ENCODE assay signal across 23 cellular contexts in the genomic region with DNA sequence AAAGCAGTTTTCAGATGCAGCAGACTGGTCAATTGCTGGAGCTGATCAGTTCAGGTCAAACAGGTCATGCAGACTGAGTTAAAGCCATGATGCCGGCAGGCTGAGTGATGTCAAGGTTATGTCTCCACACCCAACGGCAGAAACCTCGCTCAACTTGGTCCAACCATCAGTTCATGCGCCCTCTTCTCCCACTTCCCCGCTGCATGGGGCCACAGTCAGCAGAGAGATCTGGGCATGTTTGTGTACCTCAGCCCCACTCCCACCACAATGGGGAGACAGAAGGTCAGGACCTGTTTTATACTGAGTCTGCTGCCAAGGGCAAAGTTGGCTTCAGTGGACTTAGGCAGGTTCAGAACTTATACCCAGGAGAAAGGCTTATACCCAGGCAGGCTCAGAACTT.
DNase-seq lines count a peak whose midpoint lies in the region; FAIRE-seq and TF ChIP-seq lines count a peak whose summit lies in the region.
"Had no signal": no experiment of that assay in that cellular context is flagged by ENCODE, and none has a peak within 500 bp of the region (broad histone marks: within the 10 kb centered on the region; RNA-seq: fewer than 3 reads in every experiment).

No MANE protein-coding gene starts in this region.

- H2BK120ac ChIP-seq in H1 (replicated peaks; ENCODE audit: low read depth, low read length), result no peak overlapping the region

- H3K36me3 ChIP-seq in H1 (ENCODE audit: control insufficient read depth in 2 of 4, insufficient read depth in 4 of 4, low read length in 3 of 4), result no peaks in the 10 kb centered on the region
- H3K36me3 ChIP-seq: BE2C, BLaER1 had no signal

- no peaks in the 10 kb centered on the region for H3K79me2 ChIP-seq in H1 (ENCODE audit: control insufficient read depth in 1 of 2, insufficient read depth in 2 of 2, low read length in 2 of 2)

- H3K4ac ChIP-seq in H1 (replicated peaks; ENCODE audit: insufficient read length, low read depth, low read length), result no peak overlapping the region

- CTCF ChIA-PET in H1 (lab: Charles Lee; ENCODE audit: partially characterized antibody), result interaction anchor here (0.8 to 10.0 kb wide), 6 partner anchors 13 to 96 kb away, joined by 3 to 146 read pairs (median 5); no protein-coding TSS in a partner anchor

- no peak for TF ChIP-seq RAD21 in H1 (IDR thresholded peaks at IDR 0.05 in 1 of 2, conservative IDR thresholded peaks at IDR 0.05 in 1 of 2; ENCODE audit: low read depth in 2 of 2, low read length in 2 of 2)

- H4K5ac ChIP-seq in H1 (ENCODE audit: insufficient read length, low read depth, low read length), result no peak overlapping the region

- H2BK15ac ChIP-seq in H1 (ENCODE audit: low read length), result no peak overlapping the region

- H2BK5ac ChIP-seq in H1 (ENCODE audit: low read depth, low read length), result no peak overlapping the region

- H3K79me1 ChIP-seq in H1 (ENCODE audit: low read depth, low read length), result no peaks in the 10 kb centered on the region

- no peak overlapping the region for H3K27ac ChIP-seq in H1 (ENCODE audit: low read depth, low read length)
- H3K27ac ChIP-seq: BLaER1 had no signal

- no peak overlapping the region for H3K18ac ChIP-seq in H1 (ENCODE audit: extremely low read depth, low read length)

- no peak overlapping the region for H3K56ac ChIP-seq in H1 (replicated peaks; ENCODE audit: insufficient read length, low read depth, low read length)

- no peak overlapping the region for H3K14ac ChIP-seq in H1 (ENCODE audit: insufficient read length)

- no peak overlapping the region for H2AFZ ChIP-seq in H1 (ENCODE audit: low read length)

- H4K20me1 ChIP-seq in H1 (replicated peaks in 1 of 2; ENCODE audit: control insufficient read depth in 1 of 2, insufficient read depth in 2 of 2, low read length in 2 of 2), result no peaks in the 10 kb centered on the region
- H4K20me1 ChIP-seq: BLaER1 had no signal

- DNase-seq in D341Med (ENCODE audit: low spot score) (peak; percentile 5), H1 (ENCODE audit: low read depth in 1 of 2, low spot score in 2 of 2) (no peak), mesenteric fat pad (ENCODE audit: low spot score) (peak; percentile 57), posterior vena cava (ENCODE audit: low spot score) (peak; percentile 19), epidermal melanocyte (ENCODE audit: insufficient read length, low spot score) (no peak), cortex of kidney (lab: John Stamatoyannopoulos, UW) (no peak)
- no peak for DNase-seq in NK-92 treated with Interleukin-12 subunit alpha and Interleukin-12 subunit beta, amount 100 ng/mL, for 24 hours (lab: John Stamatoyannopoulos, UW)
- DNase-seq: 8988T; ACHN; BE2C; C1 segment of cervical spinal cord; CD4-positive, alpha-beta memory T cell; CD4-positive, CD25-positive, alpha-beta regulatory T cell; CD8-positive, alpha-beta memory T cell; COR-L47; DMS79 treated with DMSO at 0.1 percent for 48 hours; GF-D8 had no signal

- H3K4me3 ChIP-seq in H1 (ENCODE audit: extremely low read depth in 1 of 4, insufficient read depth in 2 of 4, low read depth in 3 of 4, low read length in 4 of 4), result no peak overlapping the region
- H3K4me3 ChIP-seq: BLaER1 had no signal

- POLR2A ChIA-PET in H1 (lab: Charles Lee; ENCODE audit: partially characterized antibody), result no interaction called here

- H4K91ac ChIP-seq in H1 (replicated peaks; ENCODE audit: insufficient read length, low read length), result no peak overlapping the region

- TF ChIP-seq CTCF in H1 (IDR thresholded peaks at IDR 0.05; ENCODE audit: control extremely low read depth in 1 of 3, insufficient read depth in 1 of 3, low read depth in 1 of 3, low read length in 3 of 3), result no peak

- no peak overlapping the region for H2AK5ac ChIP-seq in H1 (ENCODE audit: low read depth, low read length)

- no peak for FAIRE-seq in H1 (lab: Jason Lieb, UNC)
- FAIRE-seq: A204.1, D721Med, G401.6, GM12891, GM19239 had no signal

- TF ChIP-seq EP300 in H1 (IDR thresholded peaks at IDR 0.05; ENCODE audit: borderline replicate concordance in 1 of 2, low read depth in 2 of 2, low read length in 2 of 2), result no peak

- no peak overlapping the region for H3K9ac ChIP-seq in H1 (replicated peaks in 1 of 4; ENCODE audit: extremely low read depth in 1 of 4, low read depth in 3 of 4, low read length in 3 of 4)
- H3K9ac ChIP-seq: BLaER1 had no signal

- intact Hi-C loops in posterior vena cava (cut with DNase I), result no loop called here

- TF ChIP-seq POLR2A in H1 (IDR thresholded peaks at IDR 0.05; ENCODE audit: control extremely low read depth in 1 of 2, low read depth in 2 of 2, low read length in 2 of 2), result no peak

- 92% methylated on average over 5 of the region's 5 CpGs; no CpG with 5 or more reads in 1 of the 2 experiments for WGBS in H1 (ENCODE audit: extremely low coverage in 1 of 2, insufficient coverage in 1 of 2, insufficient read length in 1 of 2, insufficient replicate concordance in 2 of 2, low coverage in 1 of 2, low lambda C conversion rate in 2 of 2, missing lambda C conversion rate in 1 of 2), 2 experiments

- H2BK20ac ChIP-seq in H1 (ENCODE audit: low read length), result no peak overlapping the region

- H3K23ac ChIP-seq in H1 (ENCODE audit: insufficient read length), result no peak overlapping the region

- peaks cover 0 to 2% (median under 1%) of the 10 kb centered on the region in 4 experiments; a peak in 2 of 7 replicates for H3K27me3 ChIP-seq in H1 (replicated peaks in 1 of 4; ENCODE audit: control insufficient read depth in 3 of 4, extremely low read depth in 1 of 4, insufficient read depth in 3 of 4, low read length in 3 of 4)
- H3K27me3 ChIP-seq: BE2C, BLaER1 had no signal

- no peaks in the 10 kb centered on the region for H3K9me3 ChIP-seq in H1 (ENCODE audit: insufficient read depth in 2 of 2, low read depth in 1 of 2, low read length in 1 of 2)
- H3K9me3 ChIP-seq: BE2C, BLaER1 had no signal

- no peak overlapping the region for H3K4me2 ChIP-seq in H1 (ENCODE audit: insufficient read depth in 1 of 2, low read depth in 2 of 2, low read length in 2 of 2)
- H3K4me2 ChIP-seq: BLaER1 had no signal

- peaks cover 12 to 27% (median 16%) of the 10 kb centered on the region in 4 experiments for H3K4me1 ChIP-seq in H1 (replicated peaks in 1 of 4; ENCODE audit: control insufficient read depth in 3 of 4, insufficient read depth in 4 of 4, low read length in 3 of 4)

- H2BK12ac ChIP-seq in H1 (ENCODE audit: low read depth, low read length), result 0 out of 2 replicates have a peak overlapping the region, but pooled peaks have one; percentile 10

- H4K8ac ChIP-seq in H1 (ENCODE audit: extremely low read depth, insufficient read depth, low read length), result no peak overlapping the region

- H3K23me2 ChIP-seq in H1 (ENCODE audit: low read depth, low read length), result no peaks in the 10 kb centered on the region; the same call in 1 of the 2 replicates

TF ChIP-seq in H1, 55 proteins besides CTCF, POLR2A, EP300 and RAD21:
- TF ChIP-seq, protein P1, sequence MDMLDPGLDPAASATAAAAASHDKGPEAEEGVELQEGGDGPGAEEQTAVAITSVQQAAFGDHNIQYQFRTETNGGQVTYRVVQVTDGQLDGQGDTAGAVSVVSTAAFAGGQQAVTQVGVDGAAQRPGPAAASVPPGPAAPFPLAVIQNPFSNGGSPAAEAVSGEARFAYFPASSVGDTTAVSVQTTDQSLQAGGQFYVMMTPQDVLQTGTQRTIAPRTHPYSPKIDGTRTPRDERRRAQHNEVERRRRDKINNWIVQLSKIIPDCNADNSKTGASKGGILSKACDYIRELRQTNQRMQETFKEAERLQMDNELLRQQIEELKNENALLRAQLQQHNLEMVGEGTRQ (IDR thresholded peaks at IDR 0.05; ENCODE audit: low read length), result no peak
- no peak for TF ChIP-seq CBX5 (IDR thresholded peaks at IDR 0.05; ENCODE audit: low read depth, low read length)
- no peak for TF ChIP-seq CEBPB (IDR thresholded peaks at IDR 0.05; ENCODE audit: low read depth, low read length)
- TF ChIP-seq BACH1 (IDR thresholded peaks at IDR 0.05; ENCODE audit: low read length), result no peak
- no peak for TF ChIP-seq CHD2 (IDR thresholded peaks at IDR 0.05; ENCODE audit: low read length)
- no peak for TF ChIP-seq TEAD4 (IDR thresholded peaks at IDR 0.05; ENCODE audit: low read depth, low read length)
- no peak for TF ChIP-seq HDAC6 (IDR thresholded peaks at IDR 0.05; ENCODE audit: low read depth, low read length)
- no peak for TF ChIP-seq CTBP2 (IDR thresholded peaks at IDR 0.05; ENCODE audit: borderline replicate concordance, insufficient read depth, insufficient read length, low read length)
- TF ChIP-seq CBX8 (IDR thresholded peaks at IDR 0.05; ENCODE audit: borderline replicate concordance, low read depth, low read length), result no peak
- TF ChIP-seq, protein P2, sequence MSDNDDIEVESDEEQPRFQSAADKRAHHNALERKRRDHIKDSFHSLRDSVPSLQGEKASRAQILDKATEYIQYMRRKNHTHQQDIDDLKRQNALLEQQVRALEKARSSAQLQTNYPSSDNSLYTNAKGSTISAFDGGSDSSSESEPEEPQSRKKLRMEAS (IDR thresholded peaks at IDR 0.05), result no peak
- no peak for TF ChIP-seq YY1 (IDR thresholded peaks at IDR 0.05; ENCODE audit: low read depth, low read length)
- TF ChIP-seq NANOG (IDR thresholded peaks at IDR 0.05; ENCODE audit: insufficient read depth, low read depth, low read length, poor library complexity, severe bottlenecking), result no peak
- TF ChIP-seq SIN3A (conservative IDR thresholded peaks at IDR 0.05 in 1 of 2, IDR thresholded peaks at IDR 0.05 in 1 of 2; ENCODE audit: low read depth in 1 of 2, low read length in 2 of 2), result no peak
- TF ChIP-seq KDM5A (IDR thresholded peaks at IDR 0.05; ENCODE audit: low read length), result no peak
- no peak for TF ChIP-seq POLR2AphosphoS5 (IDR thresholded peaks at IDR 0.05; ENCODE audit: low read depth, low read length)

Comparison
In these comparisons a context has a peak if more than half of its experiments do, and no peak if none do; other contexts are left out.
1. DNase-seq: peak in D341Med (single experiment), mesenteric fat pad (single experiment) and posterior vena cava (single experiment); none in H1 (0 of 2), epidermal melanocyte (single experiment), cortex of kidney (single experiment) and NK-92 treated with Interleukin-12 subunit alpha and Interleukin-12 subunit beta, amount 100 ng/mL, for 24 hours (single experiment).